ENCODE assay signal across 1 cellular context in genomic region chr10:970311-971149, GRCh38.
TF ChIP-seq lines count a peak whose summit lies in the region.

No MANE protein-coding gene starts in this region.

TF ChIP-seq in endothelial cell of umbilical vein, 7 proteins besides CTCF, POLR2A, EP300 and RAD21:
- TF ChIP-seq FOS (IDR thresholded peaks at IDR 0.05; ENCODE audit: borderline replicate concordance, insufficient read depth, low read length) (no peak), MAX (IDR thresholded peaks at IDR 0.05; ENCODE audit: insufficient read depth, insufficient read length) (no peak), GATA2 (IDR thresholded peaks at IDR 0.05; ENCODE audit: insufficient read depth, insufficient read length, low read depth, low read length) (no peak), MYC (IDR thresholded peaks at IDR 0.05; ENCODE audit: low read depth, low read length) (no peak), JUN (IDR thresholded peaks at IDR 0.05; ENCODE audit: borderline replicate concordance, insufficient read depth, insufficient read length, low read depth) (no peak), EZH2 (IDR thresholded peaks at IDR 0.05; ENCODE audit: borderline replicate concordance, low read depth, low read length, severe bottlenecking) (no peak), POLR2AphosphoS5 (IDR thresholded peaks at IDR 0.05; ENCODE audit: insufficient read depth, low read depth, low read length) (no peak)
